ENCODE assay signal across 23 cellular contexts in the genomic region with DNA sequence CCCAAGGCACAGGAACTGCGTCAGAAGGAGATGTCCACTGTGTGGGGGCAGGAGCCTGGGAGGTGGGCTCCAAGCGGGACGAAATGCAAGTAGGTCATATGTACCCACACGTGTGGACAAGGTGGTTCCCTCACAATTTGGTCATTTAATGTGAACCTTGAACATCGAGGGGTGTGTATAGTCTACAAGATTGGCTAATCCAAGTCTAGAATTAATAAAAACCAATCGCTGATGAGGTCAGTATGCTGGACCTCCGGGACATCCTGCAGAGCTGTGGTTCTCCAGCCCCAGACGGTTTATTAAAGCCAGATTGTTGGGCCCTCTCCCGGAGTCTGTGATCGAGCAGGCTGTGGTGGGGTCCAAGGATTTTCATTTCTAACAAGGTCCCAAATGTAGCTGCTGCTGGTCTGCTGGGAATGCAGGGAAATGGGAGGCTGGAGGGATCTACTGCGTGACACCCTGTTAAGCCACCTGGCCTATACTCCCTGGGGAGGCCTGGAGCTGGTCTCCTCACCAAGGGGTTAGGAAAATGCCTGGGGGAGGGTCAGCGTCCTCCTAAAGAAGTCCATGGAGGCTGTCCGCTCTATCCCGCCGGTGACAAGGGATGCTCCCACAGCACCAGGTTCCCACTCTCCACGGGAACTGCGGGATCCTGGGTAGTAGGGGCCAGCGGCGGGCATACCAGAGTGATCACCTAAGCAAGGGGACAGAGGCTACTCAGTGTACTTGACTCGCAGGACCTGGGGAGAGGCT. TPM values are rescaled to one million over a fixed set of nuclear protein-coding genes. Genes with fewer than 3 reads are reported as not detected.
DNase-seq lines count a peak whose midpoint lies in the region; ATAC-seq and TF ChIP-seq lines count a peak whose summit lies in the region.
"Had no signal": no experiment of that assay in that cellular context is flagged by ENCODE, and none has a peak within 500 bp of the region (broad histone marks: within the 10 kb centered on the region; RNA-seq: fewer than 3 reads in every experiment).

No MANE protein-coding gene starts in this region.

- H3K36me3 ChIP-seq in right atrium auricular region (no peaks in the 10 kb centered on the region), endodermal cell (ENCODE audit: control insufficient read depth, insufficient read depth, low read length) (no peaks in the 10 kb centered on the region), testis (ENCODE audit: low read depth, missing control alignments) (no peaks in the 10 kb centered on the region)
- H3K36me3 ChIP-seq: Peyer's patch had no signal

- H3K4me3 Mint-ChIP-seq in endodermal cell: no peak overlapping the region
- H3K4me3 Mint-ChIP-seq: CD8-positive, alpha-beta T cell had no signal

- TF ChIP-seq CTCF in right atrium auricular region (IDR thresholded peaks at IDR 0.05) (no peak), endodermal cell (conservative IDR thresholded peaks at IDR 0.05) (no peak), testis (IDR thresholded peaks at IDR 0.05) (no peak)

- H3K27ac ChIP-seq in right atrium auricular region (no peak overlapping the region), endodermal cell (ENCODE audit: low read depth, low read length) (no peak overlapping the region), testis (peak overlapping the region; percentile 66 to 69)
- H3K27ac ChIP-seq: HL-60, KMS-11, Peyer's patch had no signal

- intact Hi-C loops in Right ventricle myocardium superior (cut with DNase I): no loop called here
- intact Hi-C loops in testis (cut with DNase I; ENCODE audit: low total_unique reads): no loop called here

- H3K4me3 ChIP-seq in right atrium auricular region: no peak overlapping the region
- H3K4me3 ChIP-seq in endodermal cell (ENCODE audit: low read length): no peak overlapping the region
- H3K4me3 ChIP-seq in testis: no peak overlapping the region
- H3K4me3 ChIP-seq: Peyer's patch had no signal

- DNase-seq in Right ventricle myocardium superior (no peak), right atrium auricular region (ENCODE audit: low spot score) (no peak), endodermal cell (peak; percentile 26), left lobe of liver (ENCODE audit: low spot score) (peak; percentile 44), testis (peak; percentile 14), GM19238 (ENCODE audit: insufficient read length, low spot score) (no peak)
- DNase-seq: AML-193; C1 segment of cervical spinal cord; Calu3; CD8-positive, alpha-beta T cell; DMS153; IMR-90; MV-4-11; NCI-H1105 treated with DMSO at 0.1 percent for 48 hours; NCI-H2029 treated with DMSO at 0.1 percent for 48 hours; NCI-H2171; NCI-H524 treated with DMSO at 0.1 percent for 48 hours; NCI-H82; Peyer's patch had no signal

- peaks cover 6% of the 10 kb centered on the region for H3K9me3 Mint-ChIP-seq in endodermal cell

- no peaks in the 10 kb centered on the region for H3K36me3 Mint-ChIP-seq in endodermal cell (ENCODE audit: low read depth)
- H3K36me3 Mint-ChIP-seq: CD8-positive, alpha-beta T cell had no signal

- H3K4me1 Mint-ChIP-seq in endodermal cell: peaks cover 8% of the 10 kb centered on the region

- no peak overlapping the region for H3K9ac ChIP-seq in endodermal cell (ENCODE audit: extremely low read depth, low read length, poor library complexity, severe bottlenecking)
- H3K9ac ChIP-seq: KMS-11 had no signal

- WGBS in endodermal cell (ENCODE audit: insufficient coverage in 1 of 2, insufficient read length in 1 of 2), 2 experiments: 86 to 88% methylated on average over 17 to 20 of the region's 20 CpGs
- 80 to 89% methylated on average over 16 to 20 of the region's 20 CpGs for WGBS in testis, 2 donors

- H3K4me1 ChIP-seq in right atrium auricular region (peaks cover 0 to 5% of the 10 kb centered on the region in 2 donors), endodermal cell (ENCODE audit: control insufficient read depth, insufficient read depth, low read length) (no peaks in the 10 kb centered on the region), testis (peaks cover 5% of the 10 kb centered on the region)
- H3K4me1 ChIP-seq: Peyer's patch had no signal

- H3K27me3 ChIP-seq in right atrium auricular region: no peaks in the 10 kb centered on the region
- H3K27me3 ChIP-seq in endodermal cell (ENCODE audit: control insufficient read depth, insufficient read depth, low read length, poor library complexity, severe bottlenecking): no peaks in the 10 kb centered on the region
- no peaks in the 10 kb centered on the region for H3K27me3 ChIP-seq in testis
- H3K27me3 ChIP-seq: Peyer's patch had no signal

- H3K9me3 ChIP-seq in right atrium auricular region: no peaks in the 10 kb centered on the region
- H3K9me3 ChIP-seq in endodermal cell (ENCODE audit: control insufficient read depth, low read length): no peaks in the 10 kb centered on the region
- H3K9me3 ChIP-seq in testis: no peaks in the 10 kb centered on the region
- H3K9me3 ChIP-seq: Peyer's patch had no signal

- no peak overlapping the region for H3K27ac Mint-ChIP-seq in endodermal cell
- H3K27ac Mint-ChIP-seq: CD8-positive, alpha-beta T cell had no signal

- ATAC-seq in Right ventricle myocardium superior (ENCODE audit: poor library complexity) (peak; percentile 27), left lobe of liver (peak; percentile 62), HG02970 (IDR thresholded peaks at IDR 0.05; ENCODE audit: low FRiP score, unreplicated experiment) (no peak), GM21367 (IDR thresholded peaks at IDR 0.05; ENCODE audit: unreplicated experiment) (no peak)
- ATAC-seq: CD8-positive, alpha-beta T cell had no signal

- no peak for TF ChIP-seq POLR2A in testis (IDR thresholded peaks at IDR 0.05)

- H3K27me3 Mint-ChIP-seq in endodermal cell (ENCODE audit: insufficient read depth): peaks cover 6% of the 10 kb centered on the region

RNA-seq across cellular contexts. Expression of gene PCSK6, which starts 25.1 kb away (rescaled TPM):
- total RNA-seq in Right ventricle myocardium superior (34.7 TPM), right atrium auricular region (10 to 100 TPM; 14.4 to 19.9 TPM), endodermal cell (1 to 10 TPM; 6.6 to 9.8 TPM), left lobe of liver (180 TPM), testis (100 to 1,000 TPM in 1 of 2 donors, 10 to 100 TPM in 1; 95.4 to 156 TPM)
- 4.2 TPM for polyA plus RNA-seq in endodermal cell (2013, experiment 1 of 2)
- polyA plus RNA-seq in endodermal cell (2013, experiment 2 of 2): 4.7 TPM
- polyA plus RNA-seq in testis (ENCODE audit: insufficient read depth, low read depth, low replicate concordance): 43.9 TPM
- total RNA-seq: IMR-90 had no signal
- polyA plus RNA-seq: IMR-90 had no signal

Comparison
In these comparisons a context has a peak if more than half of its experiments do, and no peak if none do; other contexts are left out.
1. ATAC-seq: peak in Right ventricle myocardium superior (single experiment) and left lobe of liver (single experiment); none in HG02970 (single experiment) and GM21367 (single experiment).
2. DNase-seq: peak in endodermal cell (single experiment), left lobe of liver (single experiment) and testis (single experiment); none in Right ventricle myocardium superior (single experiment), right atrium auricular region (single experiment) and GM19238 (single experiment).
3. H3K27ac ChIP-seq: peak in testis (2 of 2); none in right atrium auricular region (0 of 2) and endodermal cell (single experiment).